Comparison of ENCODE assay signal across 4 cellular contexts in the genomic region with DNA sequence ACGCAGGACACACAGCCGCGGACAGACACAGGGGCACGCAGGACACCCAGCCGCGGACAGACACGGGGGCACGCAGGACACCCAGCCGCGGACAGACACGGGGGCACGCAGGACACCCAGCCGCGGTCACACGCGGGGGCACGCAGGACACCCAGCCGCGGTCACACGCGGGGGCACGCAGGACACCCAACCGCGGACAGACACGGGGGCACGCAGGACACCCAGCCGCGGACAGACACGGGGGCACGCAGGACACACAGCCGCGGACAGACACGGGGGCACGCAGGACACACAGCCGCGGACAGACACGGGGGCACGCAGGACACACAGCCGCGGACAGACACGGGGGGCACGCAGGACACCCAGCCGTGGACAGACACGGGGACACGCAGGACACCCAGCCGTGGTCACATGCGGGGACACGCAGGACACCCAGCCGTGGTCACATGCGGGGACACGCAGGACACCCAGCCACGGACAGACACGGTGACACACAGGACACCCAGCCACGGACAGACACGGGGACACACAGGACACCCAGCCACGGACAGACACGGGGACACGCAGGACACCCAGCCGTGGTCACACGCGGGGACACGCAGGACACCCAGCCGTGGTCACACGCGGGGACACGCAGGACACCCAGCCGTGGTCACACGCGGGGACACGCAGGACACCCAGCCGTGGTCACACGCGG. TPM values are rescaled to one million over a fixed set of nuclear protein-coding genes. Genes with fewer than 3 reads are reported as not detected.
"Had no signal": no experiment of that assay in that cellular context is flagged by ENCODE, and none has a peak within 500 bp of the region (broad histone marks: within the 10 kb centered on the region; RNA-seq: fewer than 3 reads in every experiment).

No MANE protein-coding gene starts in this region.

RNA-seq across cellular contexts. Expression of gene CFAP74, which starts 21.8 kb away (rescaled TPM):
- total RNA-seq: LHCN-M2, M059J, MCF 10A, NCI-H460 had no signal

RNA-seq across cellular contexts. Expression of gene GABRD, which starts 37.4 kb away (rescaled TPM):
- total RNA-seq: LHCN-M2, M059J, MCF 10A, NCI-H460 had no signal
